Comparison of ENCODE assay signal across 1 cellular context in genomic region chr20:431012-431904, GRCh38.
TF ChIP-seq lines count a peak whose summit lies in the region.

No MANE protein-coding gene starts in this region.

TF ChIP-seq in HepG2, 621 proteins besides CTCF, POLR2A, EP300 and RAD21 (continued from another document and continues in another):
- TF ChIP-seq, protein P1, sequence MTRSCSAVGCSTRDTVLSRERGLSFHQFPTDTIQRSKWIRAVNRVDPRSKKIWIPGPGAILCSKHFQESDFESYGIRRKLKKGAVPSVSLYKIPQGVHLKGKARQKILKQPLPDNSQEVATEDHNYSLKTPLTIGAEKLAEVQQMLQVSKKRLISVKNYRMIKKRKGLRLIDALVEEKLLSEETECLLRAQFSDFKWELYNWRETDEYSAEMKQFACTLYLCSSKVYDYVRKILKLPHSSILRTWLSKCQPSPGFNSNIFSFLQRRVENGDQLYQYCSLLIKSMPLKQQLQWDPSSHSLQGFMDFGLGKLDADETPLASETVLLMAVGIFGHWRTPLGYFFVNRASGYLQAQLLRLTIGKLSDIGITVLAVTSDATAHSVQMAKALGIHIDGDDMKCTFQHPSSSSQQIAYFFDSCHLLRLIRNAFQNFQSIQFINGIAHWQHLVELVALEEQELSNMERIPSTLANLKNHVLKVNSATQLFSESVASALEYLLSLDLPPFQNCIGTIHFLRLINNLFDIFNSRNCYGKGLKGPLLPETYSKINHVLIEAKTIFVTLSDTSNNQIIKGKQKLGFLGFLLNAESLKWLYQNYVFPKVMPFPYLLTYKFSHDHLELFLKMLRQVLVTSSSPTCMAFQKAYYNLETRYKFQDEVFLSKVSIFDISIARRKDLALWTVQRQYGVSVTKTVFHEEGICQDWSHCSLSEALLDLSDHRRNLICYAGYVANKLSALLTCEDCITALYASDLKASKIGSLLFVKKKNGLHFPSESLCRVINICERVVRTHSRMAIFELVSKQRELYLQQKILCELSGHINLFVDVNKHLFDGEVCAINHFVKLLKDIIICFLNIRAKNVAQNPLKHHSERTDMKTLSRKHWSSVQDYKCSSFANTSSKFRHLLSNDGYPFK (CRISPR knock-in tag; IDR thresholded peaks at IDR 0.05; ENCODE audit: borderline replicate concordance) = peak; percentile 72; the same call in 1 of the 2 replicates
- TF ChIP-seq SMYD3 (CRISPR knock-in tag; IDR thresholded peaks at IDR 0.05) (no peak), ARID3A (IDR thresholded peaks at IDR 0.05; ENCODE audit: low read depth, low read length) (peak; percentile 62), ZBTB44 (CRISPR knock-in tag; IDR thresholded peaks at IDR 0.05) (no peak), ZNF292 (CRISPR knock-in tag; IDR thresholded peaks at IDR 0.05; ENCODE audit: borderline replicate concordance, low read depth) (no peak), ZC3H4 (CRISPR knock-in tag; IDR thresholded peaks at IDR 0.05; ENCODE audit: borderline replicate concordance) (peak; percentile 83; the same call in 1 of the 2 replicates), HNRNPK (IDR thresholded peaks at IDR 0.05; ENCODE audit: low read depth, low read length, poor library complexity, severe bottlenecking) (no peak), TFAP4 (IDR thresholded peaks at IDR 0.05; ENCODE audit: borderline replicate concordance, low read depth) (no peak; the same call in 1 of the 2 replicates), DNMT3B (CRISPR knock-in tag; conservative IDR thresholded peaks at IDR 0.05) (0 out of 2 replicates have a peak, but pooled peaks have one; percentile 16), KDM5B (CRISPR knock-in tag; IDR thresholded peaks at IDR 0.05; ENCODE audit: borderline replicate concordance) (peak; percentile 90), NAIF1 (CRISPR knock-in tag; IDR thresholded peaks at IDR 0.05; ENCODE audit: borderline replicate concordance) (no peak), ZFP90 (CRISPR knock-in tag; IDR thresholded peaks at IDR 0.05; ENCODE audit: borderline replicate concordance) (no peak), ZFP62 (CRISPR knock-in tag; IDR thresholded peaks at IDR 0.05) (no peak), ZNF619 (CRISPR knock-in tag; IDR thresholded peaks at IDR 0.05) (0 out of 2 replicates have a peak, but pooled peaks have one; percentile 83), AGO1 (IDR thresholded peaks at IDR 0.05; ENCODE audit: low read depth, low read length, poor library complexity, severe bottlenecking) (peak; percentile 85), RFXANK (CRISPR knock-in tag; IDR thresholded peaks at IDR 0.05) (peak; percentile 63; the same call in 1 of the 2 replicates), ZKSCAN1 (IDR thresholded peaks at IDR 0.05; ENCODE audit: low read length) (peak; percentile 76), SPEN (CRISPR knock-in tag; IDR thresholded peaks at IDR 0.05; ENCODE audit: low read depth) (peak; percentile 89), PRDM15 (CRISPR knock-in tag; IDR thresholded peaks at IDR 0.05) (no peak), ZNF460 (CRISPR knock-in tag; IDR thresholded peaks at IDR 0.05; ENCODE audit: borderline replicate concordance) (no peak), HNRNPUL1 (IDR thresholded peaks at IDR 0.05; ENCODE audit: low read depth, low read length) (no peak), TEAD2 (CRISPR knock-in tag; IDR thresholded peaks at IDR 0.05) (no peak), CSRNP2 (CRISPR knock-in tag; conservative IDR thresholded peaks at IDR 0.05; ENCODE audit: low read depth) (no peak), NFYC (CRISPR knock-in tag; IDR thresholded peaks at IDR 0.05) (no peak), FOXK1 (CRISPR knock-in tag; IDR thresholded peaks at IDR 0.05; ENCODE audit: borderline replicate concordance, low read depth) (peak; percentile 70; the same call in 1 of the 2 replicates), FOSL2 (CRISPR knock-in tag; IDR thresholded peaks at IDR 0.05) (peak; percentile 71), CHD2 (IDR thresholded peaks at IDR 0.05; ENCODE audit: low read depth, low read length) (peak; percentile 50; the same call in 1 of the 2 replicates), SOX6 (IDR thresholded peaks at IDR 0.05) (no peak), SOX6 (CRISPR knock-in tag; IDR thresholded peaks at IDR 0.05) (peak; percentile 64; the same call in 1 of the 2 replicates), ZNF781 (CRISPR knock-in tag; IDR thresholded peaks at IDR 0.05; ENCODE audit: borderline replicate concordance, not compliant biosample characterization) (peak; percentile 53), SIX4 (CRISPR knock-in tag; IDR thresholded peaks at IDR 0.05) (0 out of 2 replicates have a peak, but pooled peaks have one; percentile 38)
- TF ChIP-seq, protein P2, sequence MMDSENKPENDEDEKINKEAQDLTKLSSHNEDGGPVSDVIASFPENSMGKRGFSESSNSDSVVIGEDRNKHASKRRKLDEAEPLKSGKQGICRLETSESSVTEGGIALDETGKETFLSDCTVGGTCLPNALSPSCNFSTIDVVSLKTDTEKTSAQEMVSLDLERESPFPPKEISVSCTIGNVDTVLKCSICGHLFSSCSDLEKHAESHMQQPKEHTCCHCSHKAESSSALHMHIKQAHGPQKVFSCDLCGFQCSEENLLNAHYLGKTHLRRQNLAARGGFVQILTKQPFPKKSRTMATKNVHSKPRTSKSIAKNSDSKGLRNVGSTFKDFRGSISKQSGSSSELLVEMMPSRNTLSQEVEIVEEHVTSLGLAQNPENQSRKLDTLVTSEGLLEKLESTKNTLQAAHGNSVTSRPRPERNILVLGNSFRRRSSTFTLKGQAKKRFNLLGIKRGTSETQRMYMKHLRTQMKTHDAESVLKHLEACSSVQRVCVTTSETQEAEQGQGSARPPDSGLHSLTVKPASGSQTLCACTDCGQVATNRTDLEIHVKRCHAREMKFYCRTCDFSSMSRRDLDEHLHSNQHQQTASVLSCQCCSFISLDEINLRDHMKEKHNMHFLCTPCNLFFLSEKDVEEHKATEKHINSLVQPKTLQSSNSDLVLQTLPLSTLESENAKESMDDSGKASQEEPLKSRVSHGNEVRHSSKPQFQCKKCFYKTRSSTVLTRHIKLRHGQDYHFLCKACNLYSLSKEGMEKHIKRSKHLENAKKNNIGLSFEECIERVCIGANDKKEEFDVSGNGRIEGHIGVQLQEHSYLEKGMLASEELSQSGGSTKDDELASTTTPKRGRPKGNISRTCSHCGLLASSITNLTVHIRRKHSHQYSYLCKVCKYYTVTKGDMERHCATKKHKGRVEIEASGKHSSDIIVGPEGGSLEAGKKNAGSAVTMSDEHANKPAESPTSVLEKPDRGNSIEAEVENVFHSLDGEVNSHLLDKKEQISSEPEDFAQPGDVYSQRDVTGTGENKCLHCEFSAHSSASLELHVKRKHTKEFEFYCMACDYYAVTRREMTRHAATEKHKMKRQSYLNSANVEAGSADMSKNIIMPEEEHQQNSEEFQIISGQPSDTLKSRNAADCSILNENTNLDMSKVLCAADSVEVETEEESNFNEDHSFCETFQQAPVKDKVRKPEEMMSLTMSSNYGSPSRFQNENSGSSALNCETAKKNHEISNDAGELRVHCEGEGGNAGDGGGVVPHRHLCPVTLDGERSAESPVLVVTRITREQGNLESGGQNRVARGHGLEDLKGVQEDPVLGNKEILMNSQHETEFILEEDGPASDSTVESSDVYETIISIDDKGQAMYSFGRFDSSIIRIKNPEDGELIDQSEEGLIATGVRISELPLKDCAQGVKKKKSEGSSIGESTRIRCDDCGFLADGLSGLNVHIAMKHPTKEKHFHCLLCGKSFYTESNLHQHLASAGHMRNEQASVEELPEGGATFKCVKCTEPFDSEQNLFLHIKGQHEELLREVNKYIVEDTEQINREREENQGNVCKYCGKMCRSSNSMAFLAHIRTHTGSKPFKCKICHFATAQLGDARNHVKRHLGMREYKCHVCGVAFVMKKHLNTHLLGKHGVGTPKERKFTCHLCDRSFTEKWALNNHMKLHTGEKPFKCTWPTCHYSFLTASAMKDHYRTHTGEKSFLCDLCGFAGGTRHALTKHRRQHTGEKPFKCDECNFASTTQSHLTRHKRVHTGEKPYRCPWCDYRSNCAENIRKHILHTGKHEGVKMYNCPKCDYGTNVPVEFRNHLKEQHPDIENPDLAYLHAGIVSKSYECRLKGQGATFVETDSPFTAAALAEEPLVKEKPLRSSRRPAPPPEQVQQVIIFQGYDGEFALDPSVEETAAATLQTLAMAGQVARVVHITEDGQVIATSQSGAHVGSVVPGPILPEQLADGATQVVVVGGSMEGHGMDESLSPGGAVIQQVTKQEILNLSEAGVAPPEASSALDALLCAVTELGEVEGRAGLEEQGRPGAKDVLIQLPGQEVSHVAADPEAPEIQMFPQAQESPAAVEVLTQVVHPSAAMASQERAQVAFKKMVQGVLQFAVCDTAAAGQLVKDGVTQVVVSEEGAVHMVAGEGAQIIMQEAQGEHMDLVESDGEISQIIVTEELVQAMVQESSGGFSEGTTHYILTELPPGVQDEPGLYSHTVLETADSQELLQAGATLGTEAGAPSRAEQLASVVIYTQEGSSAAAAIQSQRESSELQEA (CRISPR knock-in tag; IDR thresholded peaks at IDR 0.05; ENCODE audit: not compliant biosample characterization) = no peak
- TF ChIP-seq, protein P3, sequence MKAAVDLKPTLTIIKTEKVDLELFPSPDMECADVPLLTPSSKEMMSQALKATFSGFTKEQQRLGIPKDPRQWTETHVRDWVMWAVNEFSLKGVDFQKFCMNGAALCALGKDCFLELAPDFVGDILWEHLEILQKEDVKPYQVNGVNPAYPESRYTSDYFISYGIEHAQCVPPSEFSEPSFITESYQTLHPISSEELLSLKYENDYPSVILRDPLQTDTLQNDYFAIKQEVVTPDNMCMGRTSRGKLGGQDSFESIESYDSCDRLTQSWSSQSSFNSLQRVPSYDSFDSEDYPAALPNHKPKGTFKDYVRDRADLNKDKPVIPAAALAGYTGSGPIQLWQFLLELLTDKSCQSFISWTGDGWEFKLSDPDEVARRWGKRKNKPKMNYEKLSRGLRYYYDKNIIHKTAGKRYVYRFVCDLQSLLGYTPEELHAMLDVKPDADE (CRISPR knock-in tag; IDR thresholded peaks at IDR 0.05) = no peak
